ENCODE assay signal across 18 cellular contexts in the genomic region with DNA sequence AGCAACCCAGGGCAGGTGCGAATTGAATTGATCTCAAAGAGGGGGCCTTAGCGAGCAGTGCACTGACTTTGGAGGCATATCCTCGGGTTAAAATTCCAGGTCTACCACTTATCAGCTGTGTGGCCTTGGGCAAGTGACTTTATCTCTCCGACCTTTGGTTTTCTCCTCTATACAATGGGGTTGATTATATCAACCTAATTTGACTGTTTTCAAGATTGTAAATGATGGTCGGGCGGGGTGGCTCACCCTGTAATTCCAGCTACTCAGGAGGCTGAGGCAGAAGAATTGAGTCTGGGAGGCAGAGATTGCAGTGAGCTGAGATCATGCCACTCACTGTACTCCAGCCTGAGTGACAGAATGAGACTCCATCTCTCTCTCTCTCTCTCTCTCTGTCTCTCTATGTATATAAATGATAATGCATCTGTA. TPM values are rescaled to one million over a fixed set of nuclear protein-coding genes. Genes with fewer than 3 reads are reported as not detected.
DNase-seq lines count a peak whose midpoint lies in the region; TF ChIP-seq lines count a peak whose summit lies in the region.
"Had no signal": no experiment of that assay in that cellular context is flagged by ENCODE, and none has a peak within 500 bp of the region (broad histone marks: within the 10 kb centered on the region; RNA-seq: fewer than 3 reads in every experiment).

No MANE protein-coding gene starts in this region.

- H3K9ac ChIP-seq in colonic mucosa (ENCODE audit: low read depth in 2 of 2, low read length in 2 of 2) = no peak overlapping the region
- no peak overlapping the region for H3K9ac ChIP-seq in mammary epithelial cell (ENCODE audit: insufficient read depth, low read length)
- H3K9ac ChIP-seq: SK-N-SH had no signal

- H3K9me3 ChIP-seq in colonic mucosa (no peaks in the 10 kb centered on the region), mesodermal cell (ENCODE audit: control insufficient read depth, low read length) (no peaks in the 10 kb centered on the region), transverse colon (no peaks in the 10 kb centered on the region), mammary epithelial cell (replicated peaks; ENCODE audit: insufficient read depth, low read length) (no peaks in the 10 kb centered on the region)
- H3K9me3 ChIP-seq: MG63, SK-N-SH had no signal

- H3K4me3 ChIP-seq in colonic mucosa = no peak overlapping the region
- H3K4me3 ChIP-seq in mesodermal cell (ENCODE audit: extremely low read depth, insufficient read depth, low read length, poor library complexity, severe bottlenecking) = no peak overlapping the region
- no peak overlapping the region for H3K4me3 ChIP-seq in transverse colon
- H3K4me3 ChIP-seq in mammary epithelial cell (replicated peaks in 1 of 3; ENCODE audit: insufficient read depth in 1 of 3, low read depth in 2 of 3, low read length in 3 of 3) = no peak overlapping the region
- H3K4me3 ChIP-seq: GM12878, MG63 had no signal

- peak overlapping the region; percentile 74 for H3K27ac Mint-ChIP-seq in HFFc6

- TF ChIP-seq POLR2A in transverse colon (IDR thresholded peaks at IDR 0.05) = no peak

- in situ Hi-C loops in transverse colon (cut with MboI; ENCODE audit: low pct_ligation_motif_present in 1 of 4, low pct_unique_long_range_greater_than_20kb in 1 of 4, low sequenced_read_pairs in 3 of 4) = no loop called here
- in situ Hi-C loops in mammary epithelial cell (cut with MboI; ENCODE audit: low sequenced_read_pairs in 2 of 2) = loop anchor here in 1 of 2 donors (25.0 kb wide), 1 partner anchor 144 kb away; no protein-coding TSS in a partner anchor

- intact Hi-C loops in colonic mucosa (cut with DNase I) = no loop called here
- intact Hi-C loops in transverse colon (cut with DNase I; ENCODE audit: low total_unique reads) = no loop called here
- intact Hi-C loops in mammary epithelial cell (cut with micrococcal nuclease) = no loop called here

- H3K9me3 Mint-ChIP-seq in HFFc6 = no peaks in the 10 kb centered on the region
- H3K9me3 Mint-ChIP-seq: CD8-positive, alpha-beta memory T cell had no signal

- DNase-seq in HFFc6 = no peak
- peak; percentile 69 for DNase-seq in colonic mucosa
- peak; percentile 59 for DNase-seq in transverse colon
- DNase-seq in activated CD4-positive, CD25-positive, alpha-beta regulatory T cell treated with anti-CD3 and anti-CD28 coated beads, Interleukin-2, amount 50 U/mL, for 72 hours = no peak
- no peak for DNase-seq in NOMO-1 (lab: John Stamatoyannopoulos, UW; ENCODE audit: unreplicated experiment in 2 of 2)
- no peak for DNase-seq in mammary epithelial cell
- no peak for DNase-seq in AML-193 (lab: John Stamatoyannopoulos, UW)
- DNase-seq: DMS79, MG63, NCI-H1417, NCI-H1694 treated with DMSO at 0.1 percent for 48 hours, NCI-H510A, SIG-M5, SK-N-SH had no signal

- H3K27ac ChIP-seq in colonic mucosa (no peak overlapping the region), mesodermal cell (ENCODE audit: low read depth, low read length, severe bottlenecking) (peak overlapping the region; percentile 23), transverse colon (peak overlapping the region in 1 of 4 donors; percentile 55), mammary epithelial cell (ENCODE audit: insufficient read depth, low read depth, low read length) (no peak overlapping the region)
- H3K27ac ChIP-seq: C4-2B had no signal

- H3K4me2 ChIP-seq in mammary epithelial cell (ENCODE audit: insufficient read depth, low read depth, low read length) = no peak overlapping the region
- H3K4me2 ChIP-seq: SK-N-SH had no signal

- H3K36me3 ChIP-seq in colonic mucosa (no peaks in the 10 kb centered on the region), mesodermal cell (ENCODE audit: control insufficient read depth, insufficient read depth, low read length) (peaks cover 72% of the 10 kb centered on the region), transverse colon (no peaks in the 10 kb centered on the region), mammary epithelial cell (ENCODE audit: insufficient read depth, low read length) (peaks cover 6% of the 10 kb centered on the region)

- CTCF ChIA-PET in mammary epithelial cell (lab: Charles Lee; ENCODE audit: low non-redundant PET) = no interaction called here

- H3K79me2 ChIP-seq in mammary epithelial cell (ENCODE audit: insufficient read depth, low read length) = peaks cover 35% of the 10 kb centered on the region

- H3K27me3 Mint-ChIP-seq in HFFc6 (ENCODE audit: insufficient read depth) = peaks cover 4% of the 10 kb centered on the region; the same call in 1 of the 2 replicates

- H3K4me1 ChIP-seq in colonic mucosa = peaks cover 10% of the 10 kb centered on the region
- H3K4me1 ChIP-seq in mesodermal cell (ENCODE audit: control insufficient read depth, insufficient read depth, low read length, poor library complexity, severe bottlenecking) = peaks cover 46% of the 10 kb centered on the region
- H3K4me1 ChIP-seq in transverse colon = peaks cover 5 to 45% (median 19%) of the 10 kb centered on the region in 4 donors
- no peaks in the 10 kb centered on the region for H3K4me1 ChIP-seq in mammary epithelial cell (ENCODE audit: insufficient read depth, low read length)

- no peak for TF ChIP-seq CTCF in HFFc6 (IDR thresholded peaks at IDR 0.05)
- no peak for TF ChIP-seq CTCF in colonic mucosa (IDR thresholded peaks at IDR 0.05)
- no peak for TF ChIP-seq CTCF in transverse colon (IDR thresholded peaks at IDR 0.05)
- no peak for TF ChIP-seq CTCF in mammary epithelial cell (conservative IDR thresholded peaks at IDR 0.05 in 1 of 2, IDR thresholded peaks at IDR 0.05 in 1 of 2; ENCODE audit: extremely low read depth in 1 of 2, insufficient read depth in 1 of 2, low read depth in 1 of 2, low read length in 2 of 2)

- no TSS peak for BruUV-seq in mammary epithelial cell (replicated peaks; lab: Mats Ljungman, UMichigan)

- no peaks in the 10 kb centered on the region for H3K27me3 ChIP-seq in colonic mucosa
- no peaks in the 10 kb centered on the region for H3K27me3 ChIP-seq in transverse colon
- no peaks in the 10 kb centered on the region for H3K27me3 ChIP-seq in mammary epithelial cell (ENCODE audit: insufficient read depth, low read length)
- H3K27me3 ChIP-seq: MG63 had no signal

- no peak overlapping the region for H2AFZ ChIP-seq in mammary epithelial cell (ENCODE audit: low read depth, low read length)

- H3K36me3 Mint-ChIP-seq in HFFc6 (ENCODE audit: low read depth) = peaks cover 26% of the 10 kb centered on the region
- H3K36me3 Mint-ChIP-seq: CD8-positive, alpha-beta memory T cell had no signal

- dilution Hi-C loops in mammary epithelial cell (cut with HindIII; ENCODE audit: low sequenced_read_pairs) = no loop called here

- TF ChIP-seq EP300 in transverse colon (IDR thresholded peaks at IDR 0.05; ENCODE audit: low read depth) = no peak

- H4K20me1 ChIP-seq in mammary epithelial cell (ENCODE audit: insufficient read depth, low read length) = no peaks in the 10 kb centered on the region

- 90 to 93% methylated on average over 3 to 6 of the region's 6 CpGs for WGBS in mesodermal cell (ENCODE audit: insufficient coverage in 2 of 2), 2 experiments
- 53% methylated on average over 6 of the region's 6 CpGs; no CpG with 5 or more reads in 1 of the 2 donors for WGBS in transverse colon (ENCODE audit: low coverage in 1 of 2), 2 donors
- WGBS in mammary epithelial cell (ENCODE audit: low coverage, missing lambda C conversion rate) = 100% methylated on average over 6 of the region's 6 CpGs

- H3K4me3 Mint-ChIP-seq in HFFc6 = no peak overlapping the region
- H3K4me3 Mint-ChIP-seq: CD8-positive, alpha-beta memory T cell had no signal

- H3K4me1 Mint-ChIP-seq in HFFc6 (ENCODE audit: low read depth) = peaks cover 67% of the 10 kb centered on the region

RNA-seq across cellular contexts. Expression of a gene that starts 18.7 kb away (rescaled TPM):
- total RNA-seq in HFFc6 (2021; fragmentation: NEBNext Ultra II Directional; extraction: Animal tissue kit (Norgen Biotek cat#: 25700)) = 10 to 100 TPM; 26.1 to 28.9 (median 27.8) TPM
- total RNA-seq in colonic mucosa = 10 to 100 TPM in 1 of 2 donors, 1 to 10 TPM in 1; 8.4 to 21.5 TPM
- polyA plus RNA-seq in mesodermal cell (2013, experiment 1 of 2) = 147 TPM
- 117 TPM for polyA plus RNA-seq in mesodermal cell (2013, experiment 2 of 2)
- 10 to 100 TPM in 3 of 4 donors, 1 to 10 TPM in 1; 8.2 to 19.3 (median 15.7) TPM for total RNA-seq in transverse colon
- 10 to 100 TPM; 11.5 to 40.7 TPM for total RNA-seq in mammary epithelial cell
- polyA plus RNA-seq in mammary epithelial cell = 12.0 TPM
- 59.3 TPM for polyA minus RNA-seq in mammary epithelial cell
- polyA plus RNA-seq: CD8-positive, alpha-beta memory T cell had no signal

Comparison
In these comparisons a context has a peak if more than half of its experiments do, and no peak if none do; other contexts are left out.
1. DNase-seq: peak in colonic mucosa (single experiment) and transverse colon (single experiment); none in HFFc6 (single experiment), activated CD4-positive, CD25-positive, alpha-beta regulatory T cell treated with anti-CD3 and anti-CD28 coated beads, Interleukin-2, amount 50 U/mL, for 72 hours (single experiment), NOMO-1 (0 of 2), mammary epithelial cell (single experiment) and AML-193 (0 of 2).